ENCODE assay signal across 30 cellular contexts in genomic region chr20:32997431-32997830, GRCh38. TPM values are rescaled to one million over a fixed set of nuclear protein-coding genes. Genes with fewer than 3 reads are reported as not detected.
"Had no signal": no experiment of that assay in that cellular context is flagged by ENCODE, and none has a peak within 500 bp of the region (broad histone marks: within the 10 kb centered on the region; RNA-seq: fewer than 3 reads in every experiment).

No MANE protein-coding gene starts in this region.

- H3K4me1 Mint-ChIP-seq: nephron had no signal

- H3K27ac ChIP-seq: dorsolateral prefrontal cortex, hepatocyte, parathyroid adenoma, psoas muscle, spleen, testis, tibial nerve had no signal

- DNase-seq: cortex of kidney; dorsolateral prefrontal cortex; effector CD8-positive, alpha-beta T cell; foreskin melanocyte; head of caudate nucleus; left colon; left ventricle myocardium superior; mesendoderm; naive B cell; psoas muscle; retina; spleen; stimulated activated CD4-positive, alpha-beta T cell treated with anti-CD3 and anti-CD28 coated beads, Interleukin-15, amount 100 ng/mL, for 24 hours; stimulated activated CD4-positive, alpha-beta T cell treated with anti-CD3 and anti-CD28 coated beads, Interleukin-1b, Interleukin-23, amount 100 ng/mL, for 48 hours; stimulated activated CD4-positive, alpha-beta T cell treated with anti-CD3 and anti-CD28 coated beads, Interleukin-4, amount 100 ng/mL, for 24 hours; stimulated activated naive B cell treated with anti-CD40 and anti-IgM and Interleukin-4, amounts not matched to agents 10 μg/mL and 1 μg/mL and 100 μg/mL, for 72 hours; stimulated activated naive CD8-positive, alpha-beta T cell treated with anti-CD3 and anti-CD28 coated beads, Interleukin-15, amount 100 ng/mL, for 72 hours; testis had no signal

- H3K27ac Mint-ChIP-seq: nephron; stimulated activated naive B cell treated with anti-CD40 and anti-IgM and Interleukin-4, amounts not matched to agents 10 μg/mL and 1 μg/mL and 100 μg/mL, for 72 hours; stimulated activated naive CD8-positive, alpha-beta T cell treated with anti-CD3 and anti-CD28 coated beads, Interleukin-15, amount 100 ng/mL, for 72 hours had no signal

- H3K4me3 ChIP-seq: dorsolateral prefrontal cortex, hepatocyte, psoas muscle, spleen, testis, tibial nerve had no signal

- H3K36me3 ChIP-seq: spleen, tibial nerve had no signal

- H3K27me3 ChIP-seq: dorsolateral prefrontal cortex, spleen, testis, tibial nerve had no signal

- H3K9me3 ChIP-seq: testis had no signal

- ATAC-seq: left colon; left ventricle myocardium superior; psoas muscle; sciatic nerve; stimulated activated naive B cell treated with anti-CD40 and anti-IgM and Interleukin-4, amounts not matched to agents 10 μg/mL and 1 μg/mL and 100 μg/mL, for 72 hours; stimulated activated naive CD8-positive, alpha-beta T cell treated with anti-CD3 and anti-CD28 coated beads, Interleukin-15, amount 100 ng/mL, for 72 hours had no signal

- H3K36me3 Mint-ChIP-seq: naive B cell had no signal

- H3K4me3 Mint-ChIP-seq: naive B cell; nephron; stimulated activated naive B cell treated with anti-CD40 and anti-IgM and Interleukin-4, amounts not matched to agents 10 μg/mL and 1 μg/mL and 100 μg/mL, for 72 hours; stimulated activated naive CD8-positive, alpha-beta T cell treated with anti-CD3 and anti-CD28 coated beads, Interleukin-15, amount 100 ng/mL, for 72 hours had no signal

- H3K4me1 ChIP-seq: parathyroid adenoma, psoas muscle, testis had no signal

- H3K27me3 Mint-ChIP-seq: naive B cell; stimulated activated naive B cell treated with anti-CD40 and anti-IgM and Interleukin-4, amounts not matched to agents 10 μg/mL and 1 μg/mL and 100 μg/mL, for 72 hours; stimulated activated naive CD8-positive, alpha-beta T cell treated with anti-CD3 and anti-CD28 coated beads, Interleukin-15, amount 100 ng/mL, for 72 hours had no signal

RNA-seq across cellular contexts. Expression of gene SUN5, which starts 6.8 kb away (rescaled TPM):
- total RNA-seq: dorsolateral prefrontal cortex, hepatocyte, kidney epithelial cell, left colon, left ventricle myocardium superior, lung microvascular endothelial cell, omental fat pad, psoas muscle, sciatic nerve, skeletal muscle tissue, spleen, subcutaneous adipose tissue, tibial nerve, ureter had no signal
- polyA plus RNA-seq: esophagus, hepatocyte, psoas muscle, spleen had no signal

RNA-seq across cellular contexts. Expression of gene BPIFB2, which starts 10.1 kb away (rescaled TPM):
- total RNA-seq: dorsolateral prefrontal cortex, kidney epithelial cell, left colon, left ventricle myocardium superior, lung microvascular endothelial cell, omental fat pad, psoas muscle, sciatic nerve, skeletal muscle tissue, spleen, subcutaneous adipose tissue, tibial nerve, ureter had no signal
- polyA plus RNA-seq: psoas muscle, spleen had no signal

RNA-seq across cellular contexts. Expression of gene BPIFB6, which starts 34.0 kb away (rescaled TPM):
- total RNA-seq: dorsolateral prefrontal cortex, hepatocyte, kidney epithelial cell, left colon, left ventricle myocardium superior, lung microvascular endothelial cell, omental fat pad, psoas muscle, sciatic nerve, skeletal muscle tissue, spleen, subcutaneous adipose tissue, tibial nerve, ureter had no signal
- polyA plus RNA-seq: esophagus, hepatocyte, psoas muscle, spleen had no signal

RNA-seq across cellular contexts. Expression of gene BPIFB3, which starts 56.3 kb away (rescaled TPM):
- total RNA-seq: dorsolateral prefrontal cortex, hepatocyte, kidney epithelial cell, left colon, left ventricle myocardium superior, lung microvascular endothelial cell, omental fat pad, psoas muscle, sciatic nerve, skeletal muscle tissue, spleen, subcutaneous adipose tissue, tibial nerve, ureter had no signal
- polyA plus RNA-seq: esophagus, hepatocyte, psoas muscle, spleen had no signal
